Comparison of ENCODE assay signal across 11 cellular contexts in the genomic region with DNA sequence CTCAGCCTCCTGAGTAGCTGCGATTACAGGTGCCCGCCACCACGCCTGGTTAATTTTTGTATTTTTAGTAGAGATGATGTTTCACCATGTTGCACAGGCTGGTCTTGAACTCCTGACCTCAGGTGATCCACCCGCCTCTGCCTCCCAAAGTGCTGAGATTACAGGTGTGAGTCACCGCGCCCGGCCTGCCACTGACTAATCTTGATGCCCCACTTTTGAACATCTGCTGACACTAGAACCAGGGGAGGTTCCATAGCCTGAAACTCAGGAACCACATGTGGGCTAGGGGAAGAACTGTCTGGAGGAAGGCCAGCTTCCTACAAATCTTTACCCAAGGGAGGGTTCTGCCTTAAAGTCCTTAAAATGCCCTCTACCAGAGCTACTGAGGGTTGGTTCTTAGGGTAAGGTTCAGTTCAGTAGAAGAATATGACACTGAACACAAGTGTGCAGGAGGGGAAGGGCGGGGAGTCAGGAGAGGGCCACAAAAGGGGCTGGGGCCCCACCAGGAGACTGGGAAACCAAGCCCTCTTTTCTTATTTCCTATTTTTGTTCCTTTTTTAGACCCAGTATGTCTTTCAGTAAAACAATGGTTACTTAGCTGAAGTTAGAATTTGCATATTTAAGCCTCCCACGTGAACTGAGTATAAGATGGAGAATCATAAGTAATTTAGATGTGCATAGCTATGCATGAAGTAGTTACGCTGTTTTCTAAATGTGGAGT. TPM values are rescaled to one million over a fixed set of nuclear protein-coding genes. Genes with fewer than 3 reads are reported as not detected.
A peak's percentile ranks its signal among the peaks of the same experiment; 100 is the strongest.
DNase-seq lines count a peak whose midpoint lies in the region; ATAC-seq and FAIRE-seq lines count a peak whose summit lies in the region.
"Had no signal": no experiment of that assay in that cellular context is flagged by ENCODE, and none has a peak within 500 bp of the region (broad histone marks: within the 10 kb centered on the region; RNA-seq: fewer than 3 reads in every experiment).

No MANE protein-coding gene starts in this region.

- no peak overlapping the region for H3K4me3 Mint-ChIP-seq in activated CD4-positive, alpha-beta T cell treated with anti-CD3 and anti-CD28 coated beads, Interleukin-2, amount 10 ng/mL, durations not matched to agents 24 days and 14 days

- H3K27me3 Mint-ChIP-seq in activated CD4-positive, alpha-beta T cell treated with anti-CD3 and anti-CD28 coated beads, Interleukin-2, amount 10 ng/mL, durations not matched to agents 24 days and 14 days = peaks cover 37% of the 10 kb centered on the region

- intact Hi-C loops in activated CD4-positive, alpha-beta T cell treated with anti-CD3 and anti-CD28 coated beads, Interleukin-2, amount 10 ng/mL, durations not matched to agents 24 days and 14 days (cut with micrococcal nuclease) = no loop called here

- DNase-seq in activated CD4-positive, alpha-beta T cell treated with anti-CD3 and anti-CD28 coated beads for 48 hours = peak; percentile 50
- DNase-seq in activated CD4-positive, alpha-beta T cell treated with anti-CD3 and anti-CD28 coated beads, Interleukin-2, amount 10 ng/mL, durations not matched to agents 24 days and 14 days = no peak
- DNase-seq in RPMI7951 (ENCODE audit: low read depth) (peak; percentile 36), left lobe of liver (ENCODE audit: low spot score) (no peak), HTR-8/SVneo (ENCODE audit: insufficient read length, low spot score) (no peak), NCI-H2029 treated with DMSO at 0.1 percent for 48 hours (lab: John Stamatoyannopoulos, UW) (no peak)
- no peak for DNase-seq in activated effector memory CD4-positive, alpha-beta T cell treated with anti-CD3 and anti-CD28 coated beads, Interleukin-2, amount 50 U/mL, for 16 hours
- DNase-seq: hippocampal formation, NCI-H1417 had no signal

- no peak for FAIRE-seq in HTR-8/SVneo (lab: Jason Lieb, UNC)

- H3K36me3 Mint-ChIP-seq in activated CD4-positive, alpha-beta T cell treated with anti-CD3 and anti-CD28 coated beads, Interleukin-2, amount 10 ng/mL, durations not matched to agents 24 days and 14 days (ENCODE audit: low read depth) = no peaks in the 10 kb centered on the region

- ATAC-seq in GM18870 (IDR thresholded peaks at IDR 0.05; ENCODE audit: unreplicated experiment) (peak; percentile 48), left lobe of liver (peak; percentile 21)

- H3K4me1 Mint-ChIP-seq in activated CD4-positive, alpha-beta T cell treated with anti-CD3 and anti-CD28 coated beads, Interleukin-2, amount 10 ng/mL, durations not matched to agents 24 days and 14 days = peaks cover 5% of the 10 kb centered on the region

- no peaks in the 10 kb centered on the region for H3K9me3 Mint-ChIP-seq in activated CD4-positive, alpha-beta T cell treated with anti-CD3 and anti-CD28 coated beads, Interleukin-2, amount 10 ng/mL, durations not matched to agents 24 days and 14 days

- no peak overlapping the region for H3K27ac Mint-ChIP-seq in activated CD4-positive, alpha-beta T cell treated with anti-CD3 and anti-CD28 coated beads, Interleukin-2, amount 10 ng/mL, durations not matched to agents 24 days and 14 days
- H3K27ac Mint-ChIP-seq: progenitor cell of endocrine pancreas had no signal

RNA-seq across cellular contexts. Expression of gene RAB31, which starts 6.3 kb away (rescaled TPM):
- total RNA-seq in activated CD4-positive, alpha-beta T cell treated with anti-CD3 and anti-CD28 coated beads, Interleukin-2, amount 10 ng/mL, durations not matched to agents 24 days and 14 days = 0.66 TPM in 1 of 2 replicates, not detected in the other
- total RNA-seq in RPMI7951 (2014; rRNA removed; shearing (Covaris generic)) = 34.2 and 41.7 TPM in 2 replicates
- total RNA-seq in left lobe of liver = 7.8 TPM

Comparison
In these comparisons a context has a peak if more than half of its experiments do, and no peak if none do; other contexts are left out.
1. DNase-seq: peak in activated CD4-positive, alpha-beta T cell treated with anti-CD3 and anti-CD28 coated beads for 48 hours (single experiment) and RPMI7951 (single experiment); none in activated CD4-positive, alpha-beta T cell treated with anti-CD3 and anti-CD28 coated beads, Interleukin-2, amount 10 ng/mL, durations not matched to agents 24 days and 14 days (single experiment), left lobe of liver (single experiment), activated effector memory CD4-positive, alpha-beta T cell treated with anti-CD3 and anti-CD28 coated beads, Interleukin-2, amount 50 U/mL, for 16 hours (single experiment), HTR-8/SVneo (single experiment) and NCI-H2029 treated with DMSO at 0.1 percent for 48 hours (single experiment).